In the genomic region with DNA sequence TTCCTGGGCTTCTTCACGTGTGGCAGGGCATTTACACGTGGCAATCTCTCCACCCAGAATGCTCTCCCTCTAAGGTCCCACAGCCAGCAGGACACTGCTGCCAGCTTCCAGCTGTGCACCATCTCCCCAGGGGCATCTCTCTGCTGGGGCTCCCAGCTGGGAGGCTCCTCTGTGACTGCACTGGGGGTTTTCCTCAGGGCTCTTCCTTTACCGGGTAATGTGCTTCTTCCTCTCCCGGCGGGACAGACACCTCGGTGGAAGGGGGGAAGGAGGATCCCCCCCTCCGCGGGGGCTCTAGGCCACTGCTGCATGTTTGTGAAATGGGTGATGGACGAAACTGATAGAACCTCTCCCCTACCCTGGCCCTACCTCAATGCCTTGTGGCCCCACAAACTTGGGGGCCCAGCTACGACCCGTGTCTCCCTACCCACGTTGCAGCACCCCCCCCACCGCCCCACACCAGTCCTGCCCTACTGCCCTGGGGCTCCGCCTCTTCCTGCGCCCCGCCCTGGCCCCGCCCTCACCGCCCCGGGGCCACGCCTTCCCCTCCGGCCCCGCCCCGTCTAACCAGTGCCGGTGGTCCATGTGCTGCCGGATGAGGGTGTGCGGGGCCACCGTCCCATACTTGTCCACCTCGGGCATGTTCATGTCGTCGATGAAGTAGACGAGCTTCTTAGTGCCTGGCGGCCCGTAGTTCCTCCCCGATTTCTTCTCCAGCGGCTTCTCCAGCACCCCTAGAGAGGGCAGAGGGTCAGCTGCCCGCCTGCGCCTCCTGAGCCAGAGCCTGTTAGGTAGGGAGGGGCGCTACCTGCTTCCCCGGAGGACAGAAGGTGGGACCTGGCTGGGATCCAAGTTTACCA, we compare ENCODE assay signal across 9 cellular contexts.
DNase-seq lines count a peak whose midpoint lies in the region; ATAC-seq and TF ChIP-seq lines count a peak whose summit lies in the region.
"Had no signal": no experiment of that assay in that cellular context is flagged by ENCODE, and none has a peak within 500 bp of the region (broad histone marks: within the 10 kb centered on the region; RNA-seq: fewer than 3 reads in every experiment).

No MANE protein-coding gene starts in this region.

- DNase-seq in DMS79 treated with DMSO at 0.1 percent for 48 hours (lab: John Stamatoyannopoulos, UW), result peak; percentile 11
- DNase-seq in DMS79 (lab: John Stamatoyannopoulos, UW), result no peak
- no peak for DNase-seq in PC-3
- DNase-seq in activated naive CD4-positive, alpha-beta T cell treated with Interleukin-2 at 50 U/mL for 16 hours, result peak; percentile 61
- peak; percentile 28 to 41 (median 35) for DNase-seq in stimulated activated CD4-positive, alpha-beta T cell treated with anti-CD3 and anti-CD28 coated beads, TNF-alpha, amount 100 ng/mL, for 4 hours (ENCODE audit: low read depth in 3 of 3)
- DNase-seq in AML-193 (lab: John Stamatoyannopoulos, UW), result no peak

- H3K9me3 ChIP-seq in PC-3 (ENCODE audit: low read length) (no peaks in the 10 kb centered on the region), iPS-20b (ENCODE audit: insufficient read depth, low read depth, low read length) (no peaks in the 10 kb centered on the region)

- H3K9ac ChIP-seq in PC-3 (ENCODE audit: low read length) (no peak overlapping the region), iPS-20b (ENCODE audit: low read depth, low read length) (peak overlapping the region; percentile 44; the same call in 1 of the 2 replicates)

- CTCF ChIA-PET in PC-3 (lab: Charles Lee), result no interaction called here

- H4K20me1 ChIP-seq in PC-3 (ENCODE audit: low read length), result no peaks in the 10 kb centered on the region

- H3K9me2 ChIP-seq in PC-3 (replicated peaks; ENCODE audit: low read length), result no peaks in the 10 kb centered on the region

- H3K36me3 ChIP-seq in PC-3 (ENCODE audit: low read depth, low read length), result no peaks in the 10 kb centered on the region
- H3K36me3 ChIP-seq in iPS-20b (ENCODE audit: insufficient read depth, low read depth, low read length), result no peaks in the 10 kb centered on the region

- H3K27me3 ChIP-seq in PC-3 (ENCODE audit: low read length) (no peaks in the 10 kb centered on the region), iPS-20b (ENCODE audit: insufficient read depth, low read length) (no peaks in the 10 kb centered on the region)

- intact Hi-C loops in PC-3 (cut with micrococcal nuclease), result no loop called here

- H3F3A ChIP-seq in PC-3 (ENCODE audit: low read length, unreplicated experiment), result no peaks in the 10 kb centered on the region

- H3K27ac ChIP-seq in PC-3 (ENCODE audit: low read length) (no peak overlapping the region), iPS-20b (ENCODE audit: low read length) (no peak overlapping the region)
- H3K27ac ChIP-seq: 22Rv1 had no signal

- H3K79me2 ChIP-seq in PC-3 (ENCODE audit: low read length), result no peaks in the 10 kb centered on the region

- TF ChIP-seq CTCF in PC-3 (conservative IDR thresholded peaks at IDR 0.05; ENCODE audit: low read depth, low read length), result no peak

- POLR2A ChIA-PET in PC-3 (lab: Charles Lee; ENCODE audit: unreplicated experiment), result no interaction called here

- ATAC-seq in PC-3 (peak; percentile 37; the same call in 1 of the 2 replicates), HG02885 (IDR thresholded peaks at IDR 0.05; ENCODE audit: poor library complexity, unreplicated experiment) (no peak)

- H3K4me3 ChIP-seq in PC-3 (ENCODE audit: low read length), result no peak overlapping the region
- peak overlapping the region; percentile 72; the same call in 1 of the 2 replicates for H3K4me3 ChIP-seq in iPS-20b (ENCODE audit: low read length)

- H2AFZ ChIP-seq in PC-3 (ENCODE audit: low read length), result no peak overlapping the region

- no peaks in the 10 kb centered on the region for H3K4me1 ChIP-seq in PC-3 (ENCODE audit: insufficient read depth, low read length)
- H3K4me1 ChIP-seq in iPS-20b (ENCODE audit: insufficient read depth, low read length), result peaks cover 3% of the 10 kb centered on the region; the same call in 1 of the 2 replicates

- no peak overlapping the region for H3K4me2 ChIP-seq in PC-3 (ENCODE audit: low read length)

- no TSS peak for BruUV-seq in PC-3 (replicated peaks; lab: Mats Ljungman, UMichigan)

Comparison
In these comparisons a context has a peak if more than half of its experiments do, and no peak if none do; other contexts are left out.
1. DNase-seq: peak in DMS79 treated with DMSO at 0.1 percent for 48 hours (single experiment), activated naive CD4-positive, alpha-beta T cell treated with Interleukin-2 at 50 U/mL for 16 hours (single experiment) and stimulated activated CD4-positive, alpha-beta T cell treated with anti-CD3 and anti-CD28 coated beads, TNF-alpha, amount 100 ng/mL, for 4 hours (3 of 3); none in DMS79 (single experiment), PC-3 (single experiment) and AML-193 (0 of 2).